Comparison of ENCODE assay signal across 20 cellular contexts in genomic region chr5:94025788-94026473, GRCh38.
DNase-seq lines count a peak whose midpoint lies in the region; ATAC-seq, FAIRE-seq and TF ChIP-seq lines count a peak whose summit lies in the region.
"Had no signal": no experiment of that assay in that cellular context is flagged by ENCODE, and none has a peak within 500 bp of the region (broad histone marks: within the 10 kb centered on the region; RNA-seq: fewer than 3 reads in every experiment).

No MANE protein-coding gene starts in this region.

- peaks cover 29% of the 10 kb centered on the region for H3K36me3 Mint-ChIP-seq in activated CD8-positive, alpha-beta T cell treated with anti-CD3 and anti-CD28 coated beads, Interleukin-2, amount 10 ng/mL, durations not matched to agents 7 days and 5 days (ENCODE audit: low read depth)

- H3K27ac ChIP-seq in Panc1 (ENCODE audit: low read length) = no peak overlapping the region
- no peak overlapping the region for H3K27ac ChIP-seq in foreskin keratinocyte
- H3K27ac ChIP-seq in small intestine (ENCODE audit: low read depth in 1 of 2, low read length in 1 of 2) = no peak overlapping the region
- H3K27ac ChIP-seq: BLaER1 treated with 17β-estradiol and CSF1 and Interleukin-3, amounts not matched to agents 10 nM and 100 nM; SJSA1; transverse colon had no signal

- H3K4me1 Mint-ChIP-seq in activated CD8-positive, alpha-beta T cell treated with anti-CD3 and anti-CD28 coated beads, Interleukin-2, amount 10 ng/mL, durations not matched to agents 7 days and 5 days (ENCODE audit: low read depth) = no peaks in the 10 kb centered on the region
- H3K4me1 Mint-ChIP-seq: activated CD4-positive, alpha-beta T cell treated with anti-CD3 and anti-CD28 coated beads, Interleukin-2, amount 10 ng/mL, durations not matched to agents 7 days and 5 days had no signal

- H3K36me3 ChIP-seq in Panc1 (ENCODE audit: control insufficient read depth, insufficient read depth, low read length) (no peaks in the 10 kb centered on the region), small intestine (ENCODE audit: control insufficient read depth in 2 of 2, insufficient read depth in 2 of 2, low read length in 2 of 2) (peaks cover 2 to 3% of the 10 kb centered on the region in 2 donors)
- H3K36me3 ChIP-seq: SJSA1, transverse colon had no signal

- in situ Hi-C loops in Panc1 (cut with HindIII; ENCODE audit: low pct_unique_long_range_greater_than_20kb, low sequenced_read_pairs) = no loop called here

- H3K4me3 ChIP-seq in Panc1 (ENCODE audit: low read depth in 2 of 2, low read length in 2 of 2) (no peak overlapping the region), small intestine (ENCODE audit: low read depth in 1 of 2, low read length in 2 of 2) (no peak overlapping the region)
- H3K4me3 ChIP-seq: BLaER1 treated with 17β-estradiol and CSF1 and Interleukin-3, amounts not matched to agents 10 nM and 100 nM; SJSA1; transverse colon had no signal

- CTCF ChIA-PET in Panc1 (lab: Charles Lee) = no interaction called here
- CTCF ChIA-PET in activated CD8-positive, alpha-beta T cell treated with anti-CD3 and anti-CD28 coated beads, Interleukin-2, amount 10 ng/mL, durations not matched to agents 7 days and 5 days (lab: Charles Lee) = no interaction called here

- H3K9me3 Mint-ChIP-seq in activated CD8-positive, alpha-beta T cell treated with anti-CD3 and anti-CD28 coated beads, Interleukin-2, amount 10 ng/mL, durations not matched to agents 7 days and 5 days (ENCODE audit: insufficient read depth) = no peaks in the 10 kb centered on the region

- no peaks in the 10 kb centered on the region for H3K27me3 Mint-ChIP-seq in activated CD8-positive, alpha-beta T cell treated with anti-CD3 and anti-CD28 coated beads, Interleukin-2, amount 10 ng/mL, durations not matched to agents 7 days and 5 days (ENCODE audit: low read depth)
- H3K27me3 Mint-ChIP-seq: activated CD4-positive, alpha-beta T cell treated with anti-CD3 and anti-CD28 coated beads, Interleukin-2, amount 10 ng/mL, durations not matched to agents 7 days and 5 days; dendritic cell treated with granulocyte-macrophage colony-stimulating factor and Interleukin-4, amounts not matched to agents 40 ng/mL and 50 ng/mL, for 4 days; naive thymus-derived CD8-positive, alpha-beta T cell had no signal

- no peak for FAIRE-seq in small intestine (lab: Jason Lieb, UNC)

- no peaks in the 10 kb centered on the region; the same call in 1 of the 2 replicates for H3K4me1 ChIP-seq in Panc1 (ENCODE audit: control insufficient read depth, insufficient read depth, low read length)
- H3K4me1 ChIP-seq in foreskin keratinocyte = peaks cover 10% of the 10 kb centered on the region
- no peaks in the 10 kb centered on the region for H3K4me1 ChIP-seq in small intestine (ENCODE audit: control insufficient read depth in 2 of 2, insufficient read depth in 1 of 2, low read depth in 1 of 2, low read length in 1 of 2)
- H3K4me1 ChIP-seq: transverse colon had no signal

- intact Hi-C loops in Panc1 (cut with micrococcal nuclease; ENCODE audit: unreplicated experiment) = no loop called here

- BruUV-seq in Panc1 (replicated peaks; lab: Mats Ljungman, UMichigan) = no TSS peak

- POLR2A ChIA-PET in Panc1 (lab: Charles Lee) = no interaction called here
- POLR2A ChIA-PET in activated CD8-positive, alpha-beta T cell treated with anti-CD3 and anti-CD28 coated beads, Interleukin-2, amount 10 ng/mL, durations not matched to agents 7 days and 5 days (lab: Charles Lee) = no interaction called here

- ATAC-seq in Panc1 = no peak
- no peak for ATAC-seq in foreskin keratinocyte
- ATAC-seq in activated CD8-positive, alpha-beta T cell treated with anti-CD3 and anti-CD28 coated beads, Interleukin-2, amount 10 ng/mL, durations not matched to agents 7 days and 5 days = no peak
- ATAC-seq: naive thymus-derived CD8-positive, alpha-beta T cell had no signal

- H3K4me3 Mint-ChIP-seq in activated CD8-positive, alpha-beta T cell treated with anti-CD3 and anti-CD28 coated beads, Interleukin-2, amount 10 ng/mL, durations not matched to agents 7 days and 5 days = no peak overlapping the region
- H3K4me3 Mint-ChIP-seq: activated CD4-positive, alpha-beta T cell treated with anti-CD3 and anti-CD28 coated beads, Interleukin-2, amount 10 ng/mL, durations not matched to agents 7 days and 5 days; dendritic cell treated with granulocyte-macrophage colony-stimulating factor and Interleukin-4, amounts not matched to agents 40 ng/mL and 50 ng/mL, for 4 days had no signal

- H3K27me3 ChIP-seq in Panc1 (ENCODE audit: control insufficient read depth, insufficient read depth, low read length) (no peaks in the 10 kb centered on the region), foreskin keratinocyte (no peaks in the 10 kb centered on the region), small intestine (ENCODE audit: control insufficient read depth in 2 of 2, insufficient read depth in 2 of 2, low read length in 2 of 2) (no peaks in the 10 kb centered on the region)
- H3K27me3 ChIP-seq: BLaER1 treated with 17β-estradiol and CSF1 and Interleukin-3, amounts not matched to agents 10 nM and 100 nM; SJSA1; transverse colon had no signal

- DNase-seq in DMS53 (lab: John Stamatoyannopoulos, UW) (peak; percentile 36), DMS53 treated with DMSO at 0.1 percent for 48 hours (lab: John Stamatoyannopoulos, UW; ENCODE audit: unreplicated experiment) (no peak), Panc1 (ENCODE audit: low read depth, low spot score) (no peak), foreskin keratinocyte (no peak), small intestine (peak; percentile 57), NCI-H345 (lab: John Stamatoyannopoulos, UW) (no peak), GM19240 (ENCODE audit: insufficient read length, low spot score) (no peak)
- DNase-seq in activated CD8-positive, alpha-beta T cell treated with anti-CD3 and anti-CD28 coated beads, Interleukin-2, amount 10 ng/mL, durations not matched to agents 7 days and 5 days = no peak
- DNase-seq: activated CD4-positive, alpha-beta T cell treated with anti-CD3 and anti-CD28 coated beads, Interleukin-2, amount 10 ng/mL, durations not matched to agents 7 days and 5 days; activated naive CD4-positive, alpha-beta T cell treated with anti-CD3 and anti-CD28 coated beads, Interleukin-2, amount 50 U/mL, for 16 hours; activated T-cell treated with anti-CD3 and anti-CD28 coated beads, Interleukin-2, amount 50 U/mL, for 1 hour; mammary epithelial cell; naive thymus-derived CD8-positive, alpha-beta T cell; NCI-H1930; NCI-H510A treated with DMSO at 0.1 percent for 48 hours; stimulated activated naive CD4-positive, alpha-beta T cell; transverse colon had no signal

- 89 to 94% (median 94%) methylated on average over 10 of the region's 10 CpGs for WGBS in small intestine, 3 donors

- no peak overlapping the region for H3K27ac Mint-ChIP-seq in activated CD8-positive, alpha-beta T cell treated with anti-CD3 and anti-CD28 coated beads, Interleukin-2, amount 10 ng/mL, durations not matched to agents 7 days and 5 days
- H3K27ac Mint-ChIP-seq: activated CD4-positive, alpha-beta T cell treated with anti-CD3 and anti-CD28 coated beads, Interleukin-2, amount 10 ng/mL, durations not matched to agents 7 days and 5 days; dendritic cell treated with granulocyte-macrophage colony-stimulating factor and Interleukin-4, amounts not matched to agents 40 ng/mL and 50 ng/mL, for 4 days had no signal

- TF ChIP-seq CTCF in Panc1 (IDR thresholded peaks at IDR 0.05) = peak; percentile 47
- TF ChIP-seq CTCF in foreskin keratinocyte (conservative IDR thresholded peaks at IDR 0.05) = peak; percentile 9

- no peaks in the 10 kb centered on the region; the same call in 1 of the 2 replicates for H3K9me3 ChIP-seq in Panc1 (ENCODE audit: control insufficient read depth, insufficient read depth, low read depth, low read length)
- H3K9me3 ChIP-seq in small intestine (ENCODE audit: control insufficient read depth, low read depth) = no peaks in the 10 kb centered on the region
- H3K9me3 ChIP-seq: SJSA1, transverse colon had no signal

Comparison
In these comparisons a context has a peak if more than half of its experiments do, and no peak if none do; other contexts are left out.
1. DNase-seq: peak in DMS53 (single experiment) and small intestine (single experiment); none in DMS53 treated with DMSO at 0.1 percent for 48 hours (single experiment), Panc1 (single experiment), foreskin keratinocyte (0 of 2), NCI-H345 (single experiment), activated CD8-positive, alpha-beta T cell treated with anti-CD3 and anti-CD28 coated beads, Interleukin-2, amount 10 ng/mL, durations not matched to agents 7 days and 5 days (single experiment) and GM19240 (single experiment).